ENCODE assay signal across 38 cellular contexts in the genomic region with DNA sequence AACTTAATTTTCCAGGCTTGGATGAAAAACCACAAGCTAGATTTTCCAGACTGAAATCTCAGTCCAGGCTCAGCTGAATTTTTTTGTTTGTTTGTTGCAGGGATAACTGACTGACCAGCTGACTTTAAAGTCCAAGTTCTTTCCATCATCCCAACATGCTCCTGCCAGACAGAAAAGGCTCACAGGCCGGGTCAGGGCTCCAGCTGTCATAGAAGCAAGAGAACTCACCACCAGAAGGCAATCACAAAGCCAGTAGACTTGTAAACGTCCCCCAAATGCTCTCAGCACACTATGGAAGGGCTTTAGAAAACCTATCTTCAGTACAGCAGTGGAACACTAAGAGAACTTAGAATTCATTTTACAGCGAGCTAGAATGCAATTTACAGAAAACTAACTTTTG. TPM values are rescaled to one million over a fixed set of nuclear protein-coding genes. Genes with fewer than 3 reads are reported as not detected.
"Had no signal": no experiment of that assay in that cellular context is flagged by ENCODE, and none has a peak within 500 bp of the region (broad histone marks: within the 10 kb centered on the region; RNA-seq: fewer than 3 reads in every experiment).

No MANE protein-coding gene starts in this region.

- H3K27ac ChIP-seq: ascending aorta, cardiac muscle cell, VCaP had no signal

- H3K4me1 Mint-ChIP-seq: activated B cell treated with CpG ODN at 0.5 μM for 24 hours; activated CD4-positive, alpha-beta T cell treated with anti-CD3 and anti-CD28 coated beads, Interleukin-2, amount 10 ng/mL, durations not matched to agents 24 days and 14 days; activated naive CD8-positive, alpha-beta T cell treated with anti-CD3 and anti-CD28 coated beads, Interleukin-2, amount 10 ng/mL, durations not matched to agents 7 days and 5 days; activated naive CD8-positive, alpha-beta T cell treated with anti-CD3 and anti-CD28 coated beads, Interleukin-2, amount 50 U/mL, for 24 hours; activated T-helper 17 cell treated with anti-CD3 and anti-CD28 coated beads, Interleukin-2, amount 50 U/mL, for 72 hours; central memory CD8-positive, alpha-beta T cell had no signal

- H3K27me3 Mint-ChIP-seq: activated B cell treated with CpG ODN at 0.5 μM for 24 hours; activated CD4-positive, alpha-beta memory T cell treated with anti-CD3 and anti-CD28 coated beads for 36 hours; activated CD4-positive, alpha-beta T cell treated with anti-CD3 and anti-CD28 coated beads, Interleukin-2, amount 10 ng/mL, durations not matched to agents 24 days and 14 days; activated CD8-positive, alpha-beta T cell treated with anti-CD3 and anti-CD28 coated beads for 36 hours; activated naive CD8-positive, alpha-beta T cell treated with anti-CD3 and anti-CD28 coated beads, Interleukin-2, amount 10 ng/mL, durations not matched to agents 7 days and 5 days; activated T-helper 17 cell treated with anti-CD3 and anti-CD28 coated beads, Interleukin-2, amount 50 U/mL, for 72 hours; central memory CD8-positive, alpha-beta T cell had no signal

- H3K9me3 ChIP-seq: ascending aorta had no signal

- H3K4me3 Mint-ChIP-seq: activated B cell treated with CpG ODN at 0.5 μM for 24 hours; activated CD4-positive, alpha-beta memory T cell treated with anti-CD3 and anti-CD28 coated beads for 36 hours; activated CD4-positive, alpha-beta T cell treated with anti-CD3 and anti-CD28 coated beads, Interleukin-2, amount 10 ng/mL, durations not matched to agents 24 days and 14 days; activated CD8-positive, alpha-beta T cell treated with anti-CD3 and anti-CD28 coated beads for 36 hours; activated naive CD4-positive, alpha-beta T cell treated with anti-CD3 and anti-CD28 coated beads for 36 hours; activated naive CD8-positive, alpha-beta T cell treated with anti-CD3 and anti-CD28 coated beads, Interleukin-2, amount 10 ng/mL, durations not matched to agents 7 days and 5 days; activated naive CD8-positive, alpha-beta T cell treated with anti-CD3 and anti-CD28 coated beads, Interleukin-2, amount 50 U/mL, for 24 hours; activated T-cell treated with anti-CD3 and anti-CD28 coated beads, Interleukin-2, amount 50 U/mL, for 4 hours; activated T-cell treated with anti-CD3 and anti-CD28 coated beads, Interleukin-2, amount 50 U/mL, for 72 hours; activated T-helper 1 cell treated with anti-CD3 and anti-CD28 coated beads, Interleukin-12 subunit alpha, Interleukin-12 subunit beta, Interleukin-2, Interleukin-4 antibody, amounts not matched to agents 30 ng/mL and 10 ng/mL and 1 ng/mL, durations not matched to agents 14 hours and 24 hours and 36 hours; activated T-helper 17 cell treated with anti-CD3 and anti-CD28 coated beads, Interleukin-2, amount 50 U/mL, for 72 hours; central memory CD8-positive, alpha-beta T cell; T-helper 1 cell treated with Interleukin-12 subunit alpha and Interleukin-12 subunit beta and Interleukin-4 antibody, amounts not matched to agents 30 μg/mL and 1 μg/mL, for 36 hours; T-helper 2 cell treated with Interferon-gamma antibody and Interleukin-4, amounts not matched to agents 5 μg/mL and 100 μg/mL, for 36 hours had no signal

- H3K36me3 ChIP-seq: ascending aorta, cardiac muscle cell had no signal

- H3K4me1 ChIP-seq: ascending aorta had no signal

- H3K27ac Mint-ChIP-seq: activated B cell treated with CpG ODN at 0.5 μM for 24 hours; activated CD4-positive, alpha-beta memory T cell treated with anti-CD3 and anti-CD28 coated beads for 36 hours; activated CD4-positive, alpha-beta T cell treated with anti-CD3 and anti-CD28 coated beads, Interleukin-2, amount 10 ng/mL, durations not matched to agents 24 days and 14 days; activated CD8-positive, alpha-beta T cell treated with anti-CD3 and anti-CD28 coated beads for 36 hours; activated naive CD4-positive, alpha-beta T cell treated with anti-CD3 and anti-CD28 coated beads for 36 hours; activated naive CD4-positive, alpha-beta T cell treated with anti-CD3 and anti-CD28 coated beads, Interleukin-2, amount 50 U/mL, for 72 hours; activated naive CD8-positive, alpha-beta T cell treated with anti-CD3 and anti-CD28 coated beads, Interleukin-2, amount 10 ng/mL, durations not matched to agents 7 days and 5 days; activated naive CD8-positive, alpha-beta T cell treated with anti-CD3 and anti-CD28 coated beads, Interleukin-2, amount 50 U/mL, for 24 hours; activated T-cell treated with anti-CD3 and anti-CD28 coated beads, Interleukin-2, amount 50 U/mL, for 72 hours; activated T-helper 1 cell treated with anti-CD3 and anti-CD28 coated beads, Interleukin-12 subunit alpha, Interleukin-12 subunit beta, Interleukin-2, Interleukin-4 antibody, amounts not matched to agents 30 ng/mL and 10 ng/mL and 1 ng/mL, durations not matched to agents 14 hours and 24 hours and 36 hours; activated T-helper 17 cell treated with anti-CD3 and anti-CD28 coated beads, Interleukin-2, amount 50 U/mL, for 72 hours; T-helper 1 cell treated with Interleukin-12 subunit alpha and Interleukin-12 subunit beta and Interleukin-4 antibody, amounts not matched to agents 30 μg/mL and 1 μg/mL, for 36 hours; T-helper 2 cell treated with Interferon-gamma antibody and Interleukin-4, amounts not matched to agents 5 μg/mL and 100 μg/mL, for 36 hours had no signal

- DNase-seq: activated B cell treated with CpG ODN at 0.5 μM for 24 hours; activated CD4-positive, alpha-beta memory T cell treated with anti-CD3 and anti-CD28 coated beads for 36 hours; activated CD4-positive, alpha-beta T cell treated with anti-CD3 and anti-CD28 coated beads for 4 hours; activated CD4-positive, alpha-beta T cell treated with anti-CD3 and anti-CD28 coated beads, Interleukin-2, amount 10 ng/mL, durations not matched to agents 24 days and 14 days; activated CD4-positive, alpha-beta T cell treated with anti-CD3 and anti-CD28 coated beads, Interleukin-2, amount 50 U/mL, for 1 hour; activated CD4-positive, alpha-beta T cell treated with anti-CD3 and anti-CD28 coated beads, Interleukin-2, amount 50 U/mL, for 4 hours; activated CD4-positive, CD25-positive, alpha-beta regulatory T cell treated with anti-CD3 and anti-CD28 coated beads, Interleukin-2, amount 50 U/mL, for 72 hours; activated CD8-positive, alpha-beta memory T cell treated with anti-CD3 and anti-CD28 coated beads, Interleukin-2, amount 50 U/mL, for 4 hours; activated CD8-positive, alpha-beta T cell treated with anti-CD3 and anti-CD28 coated beads for 36 hours; activated effector memory CD4-positive, alpha-beta T cell treated with anti-CD3 and anti-CD28 coated beads, Interleukin-2, amount 50 U/mL, for 16 hours; activated gamma-delta T cell treated with Interleukin-2 at 50 U/mL for 16 hours; activated naive CD4-positive, alpha-beta T cell; activated naive CD4-positive, alpha-beta T cell treated with anti-CD3 and anti-CD28 coated beads for 36 hours; activated naive CD4-positive, alpha-beta T cell treated with anti-CD3 and anti-CD28 coated beads, Interleukin-2, amount 50 U/mL, for 16 hours; activated naive CD8-positive, alpha-beta T cell treated with anti-CD3 and anti-CD28 coated beads, Interleukin-2, amount 10 ng/mL, durations not matched to agents 7 days and 5 days; activated naive CD8-positive, alpha-beta T cell treated with anti-CD3 and anti-CD28 coated beads, Interleukin-2, amount 50 U/mL, for 24 hours; activated T-cell treated with anti-CD3 and anti-CD28 coated beads for 4 hours; activated T-cell treated with anti-CD3 and anti-CD28 coated beads, Interleukin-2, amount 50 U/mL, for 1 hour; activated T-cell treated with anti-CD3 and anti-CD28 coated beads, Interleukin-2, amount 50 U/mL, for 4 hours; activated T-cell treated with anti-CD3 and anti-CD28 coated beads, Interleukin-2, amount 50 U/mL, for 72 hours; amygdala; anterior cingulate cortex; caudate nucleus; cerebellar nuclear complex; SW 1271; T-helper 1 cell; T-helper 2 cell; T-helper 9 cell had no signal

- ATAC-seq: activated CD8-positive, alpha-beta T cell treated with anti-CD3 and anti-CD28 coated beads for 36 hours; activated naive CD4-positive, alpha-beta T cell treated with anti-CD3 and anti-CD28 coated beads, Interleukin-2, amount 50 U/mL, for 72 hours; activated naive CD8-positive, alpha-beta T cell treated with anti-CD3 and anti-CD28 coated beads, Interleukin-2, amount 50 U/mL, for 24 hours; activated T-cell treated with anti-CD3 and anti-CD28 coated beads, Interleukin-2, amount 50 U/mL, for 4 hours; activated T-cell treated with anti-CD3 and anti-CD28 coated beads, Interleukin-2, amount 50 U/mL, for 72 hours; activated T-helper 17 cell treated with anti-CD3 and anti-CD28 coated beads, Interleukin-2, amount 50 U/mL, for 72 hours had no signal

- H3K9me3 Mint-ChIP-seq: activated CD4-positive, alpha-beta memory T cell treated with anti-CD3 and anti-CD28 coated beads for 36 hours; activated naive CD8-positive, alpha-beta T cell treated with anti-CD3 and anti-CD28 coated beads, Interleukin-2, amount 10 ng/mL, durations not matched to agents 7 days and 5 days; activated naive CD8-positive, alpha-beta T cell treated with anti-CD3 and anti-CD28 coated beads, Interleukin-2, amount 50 U/mL, for 24 hours; activated T-helper 1 cell treated with anti-CD3 and anti-CD28 coated beads, Interleukin-12 subunit alpha, Interleukin-12 subunit beta, Interleukin-2, Interleukin-4 antibody, amounts not matched to agents 30 ng/mL and 10 ng/mL and 1 ng/mL, durations not matched to agents 14 hours and 24 hours and 36 hours had no signal

- H3K4me3 ChIP-seq: ascending aorta, cardiac muscle cell had no signal

- H3K36me3 Mint-ChIP-seq: activated CD4-positive, alpha-beta memory T cell treated with anti-CD3 and anti-CD28 coated beads for 36 hours; activated naive CD8-positive, alpha-beta T cell treated with anti-CD3 and anti-CD28 coated beads, Interleukin-2, amount 10 ng/mL, durations not matched to agents 7 days and 5 days had no signal

- H3K27me3 ChIP-seq: ascending aorta, cardiac muscle cell had no signal

RNA-seq across cellular contexts. Expression of a gene that starts 25.5 kb away (rescaled TPM):
- total RNA-seq: activated B cell treated with CpG ODN at 0.5 μM for 24 hours; activated CD4-positive, alpha-beta memory T cell treated with anti-CD3 and anti-CD28 coated beads for 36 hours; activated CD4-positive, alpha-beta T cell treated with anti-CD3 and anti-CD28 coated beads, Interleukin-2, amount 10 ng/mL, durations not matched to agents 24 days and 14 days; activated CD8-positive, alpha-beta memory T cell treated with anti-CD3 and anti-CD28 coated beads for 36 hours; activated CD8-positive, alpha-beta T cell treated with anti-CD3 and anti-CD28 coated beads for 36 hours; activated naive CD4-positive, alpha-beta T cell treated with anti-CD3 and anti-CD28 coated beads for 36 hours; activated naive CD4-positive, alpha-beta T cell treated with anti-CD3 and anti-CD28 coated beads, Interleukin-2, amount 50 U/mL, for 72 hours; activated naive CD8-positive, alpha-beta T cell treated with anti-CD3 and anti-CD28 coated beads, Interleukin-2, amount 10 ng/mL, durations not matched to agents 7 days and 5 days; activated T-cell treated with anti-CD3 and anti-CD28 coated beads, Interleukin-2, amount 50 U/mL, for 4 hours; activated T-cell treated with anti-CD3 and anti-CD28 coated beads, Interleukin-2, amount 50 U/mL, for 72 hours; activated T-helper 1 cell treated with anti-CD3 and anti-CD28 coated beads, Interleukin-12 subunit alpha, Interleukin-12 subunit beta, Interleukin-2, Interleukin-4 antibody, amounts not matched to agents 30 ng/mL and 10 ng/mL and 1 ng/mL, durations not matched to agents 14 hours and 24 hours and 36 hours; activated T-helper 17 cell treated with anti-CD3 and anti-CD28 coated beads, Interleukin-2, amount 50 U/mL, for 72 hours had no signal
- polyA plus RNA-seq: cardiac muscle cell had no signal
